ENCODE assay signal across 16 cellular contexts in the genomic region with DNA sequence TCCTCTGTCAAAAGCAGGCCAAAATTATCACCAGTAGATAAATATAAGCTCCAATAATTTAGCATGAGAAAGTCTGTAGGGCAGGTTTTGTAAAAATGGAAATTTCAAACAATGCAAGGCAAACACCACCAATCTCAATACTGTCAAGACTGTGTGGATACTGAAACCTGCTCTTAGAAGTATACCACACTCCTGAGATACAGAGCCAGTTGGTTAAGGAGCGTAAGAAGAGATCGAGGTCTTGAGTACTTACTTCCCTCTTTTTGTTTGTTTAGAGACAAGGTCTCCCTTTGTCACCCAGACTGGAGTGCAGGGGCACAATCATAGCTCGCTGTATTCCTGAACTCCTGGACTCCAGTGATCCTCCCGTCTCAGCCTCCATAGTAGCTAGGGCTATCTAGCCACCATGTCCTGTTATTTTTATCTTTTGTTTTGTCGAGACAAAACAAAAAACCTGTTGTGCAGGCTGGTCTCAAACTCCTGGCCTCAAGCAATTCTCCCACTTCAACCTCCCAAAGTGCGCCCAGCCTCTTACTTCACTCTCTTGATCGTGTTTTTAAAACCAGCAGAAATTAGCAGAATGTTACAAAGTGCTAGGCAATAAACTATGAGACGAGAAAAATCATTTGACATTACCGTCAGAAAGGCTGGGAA.
A peak's percentile ranks its signal among the peaks of the same experiment; 100 is the strongest.
DNase-seq lines count a peak whose midpoint lies in the region; ATAC-seq and TF ChIP-seq lines count a peak whose summit lies in the region.
"Had no signal": no experiment of that assay in that cellular context is flagged by ENCODE, and none has a peak within 500 bp of the region (broad histone marks: within the 10 kb centered on the region; RNA-seq: fewer than 3 reads in every experiment).

No MANE protein-coding gene starts in this region.

- H3K9me3 ChIP-seq in Panc1 (ENCODE audit: control insufficient read depth, insufficient read depth, low read depth, low read length): no peaks in the 10 kb centered on the region

- TF ChIP-seq CTCF in Panc1 (IDR thresholded peaks at IDR 0.05): no peak

- DNase-seq in Panc1 (ENCODE audit: low read depth, low spot score) (no peak), iPS DF 19.7 (ENCODE audit: low read depth, low spot score) (peak; percentile 9), left colon (no peak), NOMO-1 treated with DMSO at 0.1 percent for 48 hours (lab: John Stamatoyannopoulos, UW; ENCODE audit: unreplicated experiment) (no peak)
- DNase-seq: ACHN, COR-L47, DMS53, KG1, NCI-H1092 treated with DMSO at 0.1 percent for 48 hours, NCI-H226, NCI-H524 treated with DMSO at 0.1 percent for 48 hours, SHP77 treated with DMSO at 0.1 percent for 48 hours, T-helper 17 cell had no signal

- in situ Hi-C loops in Panc1 (cut with HindIII; ENCODE audit: low pct_unique_long_range_greater_than_20kb, low sequenced_read_pairs): no loop called here

- H3K27ac ChIP-seq in Panc1 (ENCODE audit: low read length): peak overlapping the region; percentile 7; the same call in 1 of the 2 replicates

- CTCF ChIA-PET in Panc1 (lab: Charles Lee): no interaction called here

- H3K4me1 ChIP-seq in Panc1 (ENCODE audit: control insufficient read depth, insufficient read depth, low read length): no peaks in the 10 kb centered on the region

- H3K27me3 ChIP-seq in Panc1 (ENCODE audit: control insufficient read depth, insufficient read depth, low read length): no peaks in the 10 kb centered on the region

- peak; percentile 86 for ATAC-seq in GM18868 (IDR thresholded peaks at IDR 0.05; ENCODE audit: unreplicated experiment)
- ATAC-seq in HG02981 (IDR thresholded peaks at IDR 0.05; ENCODE audit: unreplicated experiment): peak; percentile 61
- ATAC-seq in Panc1: no peak
- ATAC-seq in left colon: no peak
- no peak for ATAC-seq in HG03097 (IDR thresholded peaks at IDR 0.05; ENCODE audit: low FRiP score, unreplicated experiment)
- ATAC-seq: T-helper 17 cell had no signal

- intact Hi-C loops in Panc1 (cut with micrococcal nuclease; ENCODE audit: unreplicated experiment) (no loop called here), left colon (cut with DNase I, micrococcal nuclease) (no loop called here)

- no TSS peak for BruUV-seq in Panc1 (replicated peaks; lab: Mats Ljungman, UMichigan)

- no peaks in the 10 kb centered on the region for H3K36me3 ChIP-seq in Panc1 (ENCODE audit: control insufficient read depth, insufficient read depth, low read length)

- POLR2A ChIA-PET in Panc1 (lab: Charles Lee): no interaction called here

- H3K4me3 ChIP-seq in Panc1 (ENCODE audit: low read depth in 2 of 2, low read length in 2 of 2): no peak overlapping the region

Comparison
In these comparisons a context has a peak if more than half of its experiments do, and no peak if none do; other contexts are left out.
1. ATAC-seq: peak in GM18868 (single experiment) and HG02981 (single experiment); none in Panc1 (single experiment), left colon (single experiment) and HG03097 (single experiment).